1 cellular context compared by ENCODE assay signal in the genomic region with DNA sequence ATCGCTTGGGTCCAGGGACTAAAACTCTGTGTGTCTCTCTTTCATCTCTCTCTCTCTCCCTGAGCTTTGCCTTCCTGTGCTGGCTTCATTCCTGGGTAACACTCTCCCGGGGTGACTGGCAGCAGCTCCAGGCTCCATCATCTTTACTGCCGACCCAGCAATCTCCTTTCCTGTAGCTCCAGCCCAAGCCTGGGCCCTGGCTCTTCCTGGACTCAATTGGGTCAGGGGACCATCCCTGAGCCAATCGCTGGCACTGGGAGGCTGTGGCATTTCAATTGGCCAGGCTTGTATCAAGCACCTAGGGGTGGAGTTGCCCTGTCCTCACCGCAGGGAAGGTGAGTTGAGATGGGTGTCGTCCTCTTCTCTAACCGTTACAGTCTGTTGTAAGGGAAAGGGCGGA.
TF ChIP-seq lines count a peak whose summit lies in the region.

No MANE protein-coding gene starts in this region.

TF ChIP-seq in WTC11, 78 proteins besides CTCF, POLR2A, EP300 and RAD21 (continued from another document):
- TF ChIP-seq, protein P1, sequence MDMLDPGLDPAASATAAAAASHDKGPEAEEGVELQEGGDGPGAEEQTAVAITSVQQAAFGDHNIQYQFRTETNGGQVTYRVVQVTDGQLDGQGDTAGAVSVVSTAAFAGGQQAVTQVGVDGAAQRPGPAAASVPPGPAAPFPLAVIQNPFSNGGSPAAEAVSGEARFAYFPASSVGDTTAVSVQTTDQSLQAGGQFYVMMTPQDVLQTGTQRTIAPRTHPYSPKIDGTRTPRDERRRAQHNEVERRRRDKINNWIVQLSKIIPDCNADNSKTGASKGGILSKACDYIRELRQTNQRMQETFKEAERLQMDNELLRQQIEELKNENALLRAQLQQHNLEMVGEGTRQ (CRISPR knock-in tag; IDR thresholded peaks at IDR 0.05), result no peak
- TF ChIP-seq TEAD4 (CRISPR knock-in tag; IDR thresholded peaks at IDR 0.05) (no peak), KAT7 (CRISPR knock-in tag; IDR thresholded peaks at IDR 0.05; ENCODE audit: borderline replicate concordance) (no peak), TEAD1 (CRISPR knock-in tag; IDR thresholded peaks at IDR 0.05) (no peak)
